ENCODE assay signal across 14 cellular contexts in the genomic region with DNA sequence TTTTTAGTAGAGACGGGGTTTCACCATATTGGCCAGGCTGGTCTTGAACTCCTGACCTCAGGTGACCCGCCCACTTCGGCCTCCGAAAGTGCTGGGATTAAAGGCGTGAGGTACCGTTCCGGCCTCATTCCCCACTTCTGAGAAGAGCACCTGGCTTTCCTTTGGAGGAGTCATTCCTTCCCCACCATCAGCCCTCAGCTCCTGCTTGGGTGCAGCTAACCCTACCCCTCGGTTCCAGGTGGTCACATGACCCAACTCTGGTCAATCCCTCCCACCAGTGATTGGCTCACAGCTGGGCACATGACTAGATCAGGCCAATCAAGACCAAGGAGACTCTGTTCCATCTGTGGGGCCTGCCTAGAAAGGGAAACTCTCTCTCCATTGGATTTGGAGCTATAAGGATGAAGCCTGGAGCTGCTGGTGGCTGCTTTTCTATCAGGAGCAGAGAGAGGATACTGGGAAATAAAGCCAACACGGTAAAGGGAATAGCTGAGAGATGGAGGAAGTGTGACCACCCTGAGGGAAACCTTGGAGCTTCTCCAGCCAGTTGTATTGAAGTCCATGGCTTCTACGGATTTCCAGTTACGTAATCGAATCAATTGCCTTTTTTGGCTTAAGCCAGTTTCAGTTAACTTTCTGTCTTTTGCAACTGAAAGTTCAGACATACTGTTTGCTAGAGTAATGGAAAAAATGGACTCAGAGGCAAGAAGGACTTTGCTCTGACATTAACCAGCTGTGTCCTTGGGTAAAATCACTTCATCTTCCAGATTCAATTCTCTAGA. TPM values are rescaled to one million over a fixed set of nuclear protein-coding genes. Genes with fewer than 3 reads are reported as not detected.
DNase-seq lines count a peak whose midpoint lies in the region; ATAC-seq, FAIRE-seq and TF ChIP-seq lines count a peak whose summit lies in the region.
"Had no signal": no experiment of that assay in that cellular context is flagged by ENCODE, and none has a peak within 500 bp of the region (broad histone marks: within the 10 kb centered on the region; RNA-seq: fewer than 3 reads in every experiment).

No MANE protein-coding gene starts in this region.

- H3K4me2 ChIP-seq in Loucy (ENCODE audit: low read depth, low read length, poor library complexity, severe bottlenecking) (no peak overlapping the region), HepG2 (ENCODE audit: low read depth, low read length) (peak overlapping the region; percentile 29)

- peaks cover 3% of the 10 kb centered on the region for H3K4me1 ChIP-seq in Loucy (ENCODE audit: insufficient read depth, low read length, poor library complexity, severe bottlenecking)
- peaks cover 80% of the 10 kb centered on the region for H3K4me1 ChIP-seq in HepG2 (ENCODE audit: insufficient read depth, low read length)
- peaks cover 10 to 32% (median 15%) of the 10 kb centered on the region in 6 donors for H3K4me1 ChIP-seq in spleen

- WGBS in HepG2 (ENCODE audit: low lambda C conversion rate), result 72% methylated on average over 12 of the region's 12 CpGs
- 76 to 85% (median 79%) methylated on average over 12 of the region's 12 CpGs for WGBS in spleen, 5 donors

- H3K9me3 ChIP-seq in Loucy (ENCODE audit: insufficient read depth, low read depth, low read length) (no peaks in the 10 kb centered on the region), HepG2 (ENCODE audit: low read length) (no peaks in the 10 kb centered on the region), spleen (no peaks in the 10 kb centered on the region)

- H3K4me1 Mint-ChIP-seq in progenitor cell of endocrine pancreas (ENCODE audit: low read depth), result peaks cover 16% of the 10 kb centered on the region

- H3F3A ChIP-seq in Loucy (ENCODE audit: low read depth), result no peaks in the 10 kb centered on the region

- H2AFZ ChIP-seq in Loucy (ENCODE audit: low read length) (peak overlapping the region; percentile 66; the same call in 1 of the 2 replicates), HepG2 (ENCODE audit: low read length) (peak overlapping the region; percentile 6)

- DNase-seq in astrocyte of the spinal cord (ENCODE audit: low read depth, low spot score) (peak; percentile 12), HepG2 (ENCODE audit: low spot score) (peak; percentile 69), spleen (no peak), progenitor cell of endocrine pancreas (ENCODE audit: low spot score, unreplicated experiment) (no peak), DMS 273 (lab: John Stamatoyannopoulos, UW; ENCODE audit: unreplicated experiment) (no peak)
- DNase-seq: CD4-positive, CD25-positive, alpha-beta regulatory T cell; GF-D8; kidney glomerular epithelial cell; naive thymus-derived CD8-positive, alpha-beta T cell; NCI-H187 treated with DMSO at 0.1 percent for 48 hours had no signal

- TF ChIP-seq CTCF in Loucy (conservative IDR thresholded peaks at IDR 0.05; ENCODE audit: low read length), result no peak
- no peak for TF ChIP-seq CTCF in astrocyte of the spinal cord (IDR thresholded peaks at IDR 0.05; ENCODE audit: low read depth, low read length)
- no peak for TF ChIP-seq CTCF in HepG2 (CRISPR knock-in tag; IDR thresholded peaks at IDR 0.05)
- TF ChIP-seq CTCF in spleen (IDR thresholded peaks at IDR 0.05 in 8 of 11, conservative IDR thresholded peaks at IDR 0.05 in 3 of 11), result no peak
- no peak for TF ChIP-seq CTCF in progenitor cell of endocrine pancreas (IDR thresholded peaks at IDR 0.05; ENCODE audit: unreplicated experiment)

- H3K27me3 ChIP-seq in Loucy (ENCODE audit: insufficient read depth, low read length, poor library complexity, severe bottlenecking) (no peaks in the 10 kb centered on the region), HepG2 (ENCODE audit: control insufficient read depth in 1 of 2, insufficient read depth in 2 of 2, low read length in 2 of 2) (no peaks in the 10 kb centered on the region), spleen (replicated peaks in 1 of 7) (no peaks in the 10 kb centered on the region)

- ATAC-seq in HepG2 (no peak), GM19351 (IDR thresholded peaks at IDR 0.05; ENCODE audit: unreplicated experiment) (no peak), GM21576 (IDR thresholded peaks at IDR 0.05; ENCODE audit: unreplicated experiment) (no peak)
- ATAC-seq: naive thymus-derived CD8-positive, alpha-beta T cell had no signal

- no peaks in the 10 kb centered on the region for H3K36me3 Mint-ChIP-seq in progenitor cell of endocrine pancreas (ENCODE audit: insufficient read depth)
- H3K36me3 Mint-ChIP-seq: CD4-positive, CD25-positive, alpha-beta regulatory T cell; naive thymus-derived CD8-positive, alpha-beta T cell had no signal

- H3K27ac Mint-ChIP-seq in progenitor cell of endocrine pancreas, result no peak overlapping the region
- H3K27ac Mint-ChIP-seq: CD4-positive, CD25-positive, alpha-beta regulatory T cell; IgD-negative memory B cell had no signal

- no peaks in the 10 kb centered on the region for H3K79me2 ChIP-seq in Loucy (ENCODE audit: insufficient read depth, low read length)
- H3K79me2 ChIP-seq in HepG2 (ENCODE audit: insufficient read depth, low read length), result no peaks in the 10 kb centered on the region

- no peaks in the 10 kb centered on the region for H4K20me1 ChIP-seq in Loucy (ENCODE audit: insufficient read depth, low read length, poor library complexity, severe bottlenecking)
- no peaks in the 10 kb centered on the region for H4K20me1 ChIP-seq in HepG2 (ENCODE audit: insufficient read depth, low read length)

- no peaks in the 10 kb centered on the region for H3K9me3 Mint-ChIP-seq in progenitor cell of endocrine pancreas (ENCODE audit: low read depth)
- H3K9me3 Mint-ChIP-seq: CD4-positive, CD25-positive, alpha-beta regulatory T cell; IgD-negative memory B cell; naive thymus-derived CD8-positive, alpha-beta T cell had no signal

- no TSS peak for BruUV-seq in HepG2 (replicated peaks; lab: Mats Ljungman, UMichigan)

- H3K27ac ChIP-seq in HepG2 (ENCODE audit: extremely low read length, insufficient read depth, low read length) (peak overlapping the region; percentile 71), spleen (peak overlapping the region in 6 of 8 donors; percentile 47 to 70 (median 61))

- intact Hi-C loops in HepG2 (cut with micrococcal nuclease; ENCODE audit: unreplicated experiment), result loop anchor here (5.0 to 10.0 kb wide), 2 partner anchors 90 to 178 kb away; a partner anchor contains a TSS
- intact Hi-C loops in spleen (cut with DNase I; ENCODE audit: low total_unique reads), result loop anchor here (10.0 kb wide), 1 partner anchor 140 kb away; no protein-coding TSS in a partner anchor

- POLR2A ChIA-PET in HepG2 (lab: Yijun Ruan, JAX), result interaction anchor here (0.7 to 1.5 kb wide), 9 partner anchors 13 to 327 kb away, joined by 3 to 9 read pairs (median 4); a partner anchor contains a TSS

- no peak overlapping the region for H3K4me3 Mint-ChIP-seq in progenitor cell of endocrine pancreas (ENCODE audit: low read depth)
- H3K4me3 Mint-ChIP-seq: CD4-positive, CD25-positive, alpha-beta regulatory T cell; IgD-negative memory B cell; naive thymus-derived CD8-positive, alpha-beta T cell had no signal

- no peak for TF ChIP-seq POLR2A in HepG2 (IDR thresholded peaks at IDR 0.05; ENCODE audit: insufficient read depth in 1 of 2, low read depth in 2 of 2, low read length in 2 of 2)
- TF ChIP-seq POLR2A in spleen (IDR thresholded peaks at IDR 0.05), result no peak

- no peak overlapping the region for H3K9ac ChIP-seq in Loucy (ENCODE audit: low read depth, low read length, poor library complexity, severe bottlenecking)
- H3K9ac ChIP-seq in HepG2 (ENCODE audit: insufficient read depth, low read depth, low read length), result peak overlapping the region; percentile 31; the same call in 1 of the 2 replicates

- CTCF ChIA-PET in HepG2 (lab: Yijun Ruan, JAX; ENCODE audit: low intra/inter-chr PET ratio, low total read pairs), result no interaction called here

- in situ Hi-C loops in astrocyte of the spinal cord (cut with HindIII; ENCODE audit: low sequenced_read_pairs) (no loop called here), HepG2 (cut with HindIII; ENCODE audit: extremely low pct_ligation_motif_present, low pct_unique_long_range_greater_than_20kb) (loop anchor here (25.0 kb wide), 2 partner anchors 333 to 483 kb away; a partner anchor contains a TSS)

- no peaks in the 10 kb centered on the region for H3K9me2 ChIP-seq in Loucy (replicated peaks; ENCODE audit: low read depth, low read length)

- FAIRE-seq in HepG2 (lab: Jason Lieb, UNC), result peak; percentile 94

- no peak for TF ChIP-seq RAD21 in HepG2 (CRISPR knock-in tag; IDR thresholded peaks at IDR 0.05)

- H3K4me3 ChIP-seq in Loucy (ENCODE audit: low read length, poor library complexity, severe bottlenecking) (no peak overlapping the region), astrocyte of the spinal cord (ENCODE audit: low read depth, low read length) (no peak overlapping the region), HepG2 (replicated peaks in 1 of 3; ENCODE audit: insufficient read depth in 1 of 3, low read depth in 2 of 3, low read length in 3 of 3) (peak overlapping the region in 1 of 3 experiments; percentile 5; a peak in 1 of 6 replicates), spleen (no peak overlapping the region)

- H3K36me3 ChIP-seq in Loucy (ENCODE audit: insufficient read depth, low read length) (no peaks in the 10 kb centered on the region), HepG2 (replicated peaks in 1 of 2; ENCODE audit: control insufficient read depth in 1 of 2, insufficient read depth in 2 of 2, low read length in 2 of 2) (no peaks in the 10 kb centered on the region), spleen (no peaks in the 10 kb centered on the region)

- TF ChIP-seq EP300 in HepG2 (IDR thresholded peaks at IDR 0.05; ENCODE audit: low read depth in 2 of 2, low read length in 2 of 2) (peak in 1 of 2 experiments; percentile 57; a peak in 2 of 4 replicates), HepG2 (CRISPR knock-in tag; IDR thresholded peaks at IDR 0.05; ENCODE audit: borderline replicate concordance) (no peak)

- H3K27me3 Mint-ChIP-seq in progenitor cell of endocrine pancreas, result peaks cover 2% of the 10 kb centered on the region
- H3K27me3 Mint-ChIP-seq: IgD-negative memory B cell had no signal

RNA-seq across cellular contexts. Expression of a gene that starts 19.8 kb away (rescaled TPM):
- total RNA-seq in HepG2 (2016; rRNA removed; fragmentation: Illumina TruSeq; extraction: Trizol) (13.0 and 13.3 TPM in 2 replicates), spleen (10 to 100 TPM in 1 of 7 donors, 1 to 10 TPM in 6; 4.5 to 10.1 (median 6.3) TPM), progenitor cell of endocrine pancreas (46.1 and 48.7 TPM in 2 replicates)
- total RNA-seq in HepG2 (2016; cell fraction: cytosol; rRNA removed; fragmentation: Illumina TruSeq; extraction: Trizol; ENCODE audit: low read depth), result 11.0 and 12.4 TPM in 2 replicates
- 11.7 and 13.4 TPM in 2 replicates for total RNA-seq in HepG2 (2016; cell fraction: insoluble cytoplasmic fraction; rRNA removed; fragmentation: Illumina TruSeq; extraction: Trizol)
- total RNA-seq in HepG2 (2016; cell fraction: membrane; rRNA removed; fragmentation: Illumina TruSeq; extraction: Trizol), result 6.8 and 7.4 TPM in 2 replicates
- 15.0 and 16.9 TPM in 2 replicates for total RNA-seq in HepG2 (2016; cell fraction: nucleus; rRNA removed; fragmentation: Illumina TruSeq; extraction: Trizol)
- polyA plus RNA-seq in HepG2 (2011; rRNA removed) (3.1 and 4.2 TPM in 2 replicates), spleen (1 to 10 TPM; 1.8 to 2.9 (median 2.8) TPM)
- polyA plus RNA-seq in HepG2 (2011; cell fraction: cytosol; rRNA removed), result 1.2 and 1.5 TPM in 2 replicates
- 7.0 and 7.1 TPM in 2 replicates for polyA plus RNA-seq in HepG2 (2011; cell fraction: nucleus; rRNA removed)
- 4.5 and 5.3 TPM in 2 replicates for polyA plus RNA-seq in HepG2 (2012)
- 0.58 and 0.62 TPM in 2 replicates for polyA plus RNA-seq in HepG2 (2016; cell fraction: cytosol; fragmentation: Illumina TruSeq; extraction: Trizol; ENCODE audit: low read depth)
- 11.3 and 11.5 TPM in 2 replicates for polyA plus RNA-seq in HepG2 (2016; cell fraction: insoluble cytoplasmic fraction; fragmentation: Illumina TruSeq; extraction: Trizol; ENCODE audit: low read depth)
- polyA plus RNA-seq in HepG2 (2016; cell fraction: membrane; fragmentation: Illumina TruSeq; extraction: Trizol; ENCODE audit: low read depth), result 1.2 and 1.8 TPM in 2 replicates
- 21.3 and 21.4 TPM in 2 replicates for polyA plus RNA-seq in HepG2 (2016; cell fraction: nucleus; fragmentation: Illumina TruSeq; extraction: Trizol; ENCODE audit: insufficient read depth, low read depth)
- 1.5 and 2.3 TPM in 2 replicates for polyA minus RNA-seq in HepG2 (2011; rRNA and poly(A)+ RNA removed; ENCODE audit: low replicate concordance)
- 3.5 and 4.3 TPM in 2 replicates for polyA minus RNA-seq in HepG2 (2011; cell fraction: cytosol; rRNA and poly(A)+ RNA removed)
- 13.3 and 14.9 TPM in 2 replicates for polyA minus RNA-seq in HepG2 (2011; cell fraction: nucleus; rRNA and poly(A)+ RNA removed)

RNA-seq across cellular contexts. Expression of a gene that starts 56.1 kb away (rescaled TPM):
- 15.8 and 16.9 TPM in 2 replicates for total RNA-seq in HepG2 (2016; rRNA removed; fragmentation: Illumina TruSeq; extraction: Trizol)
- 6.8 and 8.8 TPM in 2 replicates for total RNA-seq in HepG2 (2016; cell fraction: cytosol; rRNA removed; fragmentation: Illumina TruSeq; extraction: Trizol; ENCODE audit: low read depth)
- 13.7 and 15.4 TPM in 2 replicates for total RNA-seq in HepG2 (2016; cell fraction: insoluble cytoplasmic fraction; rRNA removed; fragmentation: Illumina TruSeq; extraction: Trizol)
- total RNA-seq in HepG2 (2016; cell fraction: membrane; rRNA removed; fragmentation: Illumina TruSeq; extraction: Trizol), result 17.6 and 19.4 TPM in 2 replicates
- total RNA-seq in HepG2 (2016; cell fraction: nucleus; rRNA removed; fragmentation: Illumina TruSeq; extraction: Trizol), result 13.3 and 15.3 TPM in 2 replicates
- polyA plus RNA-seq in HepG2 (2011; rRNA removed), result 38.4 and 40.6 TPM in 2 replicates
- polyA plus RNA-seq in HepG2 (2011; cell fraction: cytosol; rRNA removed), result 34.5 and 40.6 TPM in 2 replicates
- 18.0 and 31.2 TPM in 2 replicates for polyA plus RNA-seq in HepG2 (2011; cell fraction: nucleus; rRNA removed)
- polyA plus RNA-seq in HepG2 (2012), result 33.1 and 35.3 TPM in 2 replicates
- polyA plus RNA-seq in HepG2 (2016; cell fraction: cytosol; fragmentation: Illumina TruSeq; extraction: Trizol; ENCODE audit: low read depth), result 9.1 and 11.1 TPM in 2 replicates
- polyA plus RNA-seq in HepG2 (2016; cell fraction: insoluble cytoplasmic fraction; fragmentation: Illumina TruSeq; extraction: Trizol; ENCODE audit: low read depth), result 14.2 and 15.0 TPM in 2 replicates
- 15.2 and 16.5 TPM in 2 replicates for polyA plus RNA-seq in HepG2 (2016; cell fraction: membrane; fragmentation: Illumina TruSeq; extraction: Trizol; ENCODE audit: low read depth)
- polyA plus RNA-seq in HepG2 (2016; cell fraction: nucleus; fragmentation: Illumina TruSeq; extraction: Trizol; ENCODE audit: insufficient read depth, low read depth), result 31.0 and 32.0 TPM in 2 replicates
- 7.5 and 15.0 TPM in 2 replicates for polyA minus RNA-seq in HepG2 (2011; rRNA and poly(A)+ RNA removed; ENCODE audit: low replicate concordance)
- polyA minus RNA-seq in HepG2 (2011; cell fraction: cytosol; rRNA and poly(A)+ RNA removed), result 17.7 and 19.8 TPM in 2 replicates
- 12.7 and 15.9 TPM in 2 replicates for polyA minus RNA-seq in HepG2 (2011; cell fraction: nucleus; rRNA and poly(A)+ RNA removed)
- total RNA-seq in spleen, result 10 to 100 TPM; 12.9 to 19.9 (median 17.8) TPM
- 10 to 100 TPM; 15.2 to 21.5 (median 16.4) TPM for polyA plus RNA-seq in spleen
- total RNA-seq in progenitor cell of endocrine pancreas, result 29.3 and 31.6 TPM in 2 replicates

Comparison
In these comparisons a context has a peak if more than half of its experiments do, and no peak if none do; other contexts are left out.
1. DNase-seq: peak in astrocyte of the spinal cord (single experiment) and HepG2 (single experiment); none in spleen (single experiment), progenitor cell of endocrine pancreas (single experiment) and DMS 273 (single experiment).